7 cellular contexts compared by ENCODE assay signal in the genomic region with DNA sequence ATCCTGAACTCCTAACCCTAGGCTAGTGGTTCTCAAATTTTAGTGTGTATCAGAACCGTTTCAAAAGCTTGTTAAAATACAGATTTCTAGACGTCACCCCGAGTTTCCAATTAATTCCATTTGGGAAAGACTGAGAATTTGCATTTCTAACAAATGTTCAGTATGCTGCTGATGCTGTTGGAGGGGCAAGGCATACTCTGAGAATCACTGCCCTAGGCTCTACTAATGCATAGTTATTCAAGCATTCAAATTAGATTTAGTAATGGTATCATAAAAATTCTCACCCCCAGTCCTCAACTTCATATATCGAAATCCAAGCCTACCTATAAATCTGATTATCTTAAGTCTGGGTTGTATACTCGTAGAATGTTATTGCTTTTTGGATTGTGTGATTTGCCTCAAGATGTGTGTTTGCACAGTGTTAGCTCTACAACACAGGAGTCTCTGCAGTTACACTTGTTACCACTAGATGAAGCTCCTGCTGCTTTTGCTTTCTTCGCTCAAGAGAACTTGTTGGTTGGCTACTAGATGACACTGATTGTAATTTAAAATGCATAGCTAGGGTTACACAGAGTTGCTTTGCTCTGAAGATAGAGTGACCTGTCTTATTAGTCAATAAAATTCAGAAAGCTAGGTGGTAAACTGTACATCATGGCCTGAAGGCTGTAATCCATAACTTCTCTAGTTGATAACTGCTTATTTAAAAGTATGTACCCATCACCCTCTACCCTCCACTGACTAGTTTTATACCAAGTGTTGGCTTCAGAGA. TPM values are rescaled to one million over a fixed set of nuclear protein-coding genes. Genes with fewer than 3 reads are reported as not detected.
DNase-seq lines count a peak whose midpoint lies in the region; ATAC-seq, FAIRE-seq and TF ChIP-seq lines count a peak whose summit lies in the region.

No MANE protein-coding gene starts in this region.

- H3K36me3 Mint-ChIP-seq in immature natural killer cell: peaks cover 0 to 4% (median 0%) of the 10 kb centered on the region in 3 donors

- TF ChIP-seq RAD21 in K562 (CRISPR knock-in tag; conservative IDR thresholded peaks at IDR 0.05 in 1 of 2, IDR thresholded peaks at IDR 0.05 in 1 of 2): peak; percentile 97 to 99

- in situ Hi-C loops in K562 (cut with MboI): no loop called here

- no peak overlapping the region for H2AFZ ChIP-seq in K562 (ENCODE audit: low read depth, low read length)

- H3K27me3 ChIP-seq in K562 (ENCODE audit: control insufficient read depth in 2 of 2, insufficient read depth in 2 of 2, low read length in 2 of 2) (no peaks in the 10 kb centered on the region), stomach (no peaks in the 10 kb centered on the region)

- H3K4me3 Mint-ChIP-seq in immature natural killer cell: no peak overlapping the region

- H3K27me3 Mint-ChIP-seq in immature natural killer cell (ENCODE audit: low read depth in 3 of 3): peaks cover 0 to 3% (median 2%) of the 10 kb centered on the region in 3 donors

- CTCF ChIA-PET in K562 (lab: Yijun Ruan, JAX; ENCODE audit: low intra/inter-chr PET ratio): interaction anchor here (0.8 to 1.5 kb wide), 3 partner anchors 177 to 293 kb away, joined by 3 to 7 read pairs (median 7); partner anchors contain the start of gene LIX1

- H3K4me1 Mint-ChIP-seq in immature natural killer cell: peaks cover 0 to 5% of the 10 kb centered on the region in 2 donors

- H3K9me1 ChIP-seq in K562 (ENCODE audit: control insufficient read depth, insufficient read depth, low read length): no peaks in the 10 kb centered on the region

- no peak overlapping the region for H3K4me2 ChIP-seq in K562 (ENCODE audit: insufficient read depth, low read length)

- no peaks in the 10 kb centered on the region for H4K20me1 ChIP-seq in K562 (replicated peaks; ENCODE audit: control insufficient read depth, insufficient read depth, low read length)

- TF ChIP-seq EP300 in K562 (IDR thresholded peaks at IDR 0.05; ENCODE audit: low read length) (no peak), stomach (IDR thresholded peaks at IDR 0.05) (no peak)

- peak; percentile 91 for FAIRE-seq in K562 (lab: Jason Lieb, UNC)

- TF ChIP-seq CTCF in K562 (IDR thresholded peaks at IDR 0.05 in 2 of 3, conservative IDR thresholded peaks at IDR 0.05 in 1 of 3; ENCODE audit: insufficient read depth in 2 of 3, low read depth in 1 of 3, low read length in 3 of 3) (peak; percentile 82 to 94 (median 88)), stomach (IDR thresholded peaks at IDR 0.05) (peak in 5 of 7 experiments; percentile 84 to 92 (median 85))

- POLR2A ChIA-PET in K562 (lab: Yijun Ruan, JAX): interaction anchor here (0.6 to 1.9 kb wide), 5 partner anchors 9 to 273 kb away, joined by 3 to 7 read pairs (median 3); partner anchors contain the start of gene ERAP1

- H3K4me3 ChIP-seq in K562 (no peak overlapping the region), stomach (no peak overlapping the region)

- H3K9me3 Mint-ChIP-seq in immature natural killer cell: no peaks in the 10 kb centered on the region

- TF ChIP-seq POLR2A in K562 (conservative IDR thresholded peaks at IDR 0.05) (no peak), stomach (IDR thresholded peaks at IDR 0.05) (no peak)

- DNase-seq in ELF-1 (ENCODE audit: low read depth, low spot score) (peak; percentile 30), NCI-H748 (lab: John Stamatoyannopoulos, UW; ENCODE audit: unreplicated experiment) (peak; percentile 76), K562 (ENCODE audit: extremely low read depth in 1 of 4, low spot score in 3 of 4) (peak; percentile 27 to 70 (median 42)), immature natural killer cell (peak in 2 of 3 donors; percentile 50 to 56), stomach (no peak)

- 10% methylated on average over 6 of the region's 6 CpGs for WGBS in K562 (ENCODE audit: insufficient coverage, low coverage, missing lambda C conversion rate)
- 51 to 57% (median 52%) methylated on average over 6 of the region's 6 CpGs for WGBS in stomach, 5 donors

- H3K9me3 ChIP-seq in K562 (replicated peaks; ENCODE audit: control insufficient read depth, insufficient read depth, low read depth, low read length): no peaks in the 10 kb centered on the region
- no peaks in the 10 kb centered on the region for H3K9me3 ChIP-seq in stomach

- ATAC-seq in GM19397 (IDR thresholded peaks at IDR 0.05; ENCODE audit: unreplicated experiment) (peak; percentile 71), HG03280 (IDR thresholded peaks at IDR 0.05; ENCODE audit: unreplicated experiment) (peak; percentile 84), K562 (peak; percentile 95)

- no peaks in the 10 kb centered on the region for H3K79me2 ChIP-seq in K562 (ENCODE audit: control insufficient read depth, insufficient read depth, low read length)

- H3K4me1 ChIP-seq in K562 (replicated peaks in 1 of 2; ENCODE audit: control insufficient read depth in 2 of 2, insufficient read depth in 2 of 2, low read length in 2 of 2) (peaks cover 0 to 5% of the 10 kb centered on the region in 2 experiments; a peak in 2 of 5 replicates), stomach (peaks cover 0 to 5% (median 0%) of the 10 kb centered on the region in 4 donors)

- BruUV-seq in K562 (replicated peaks; lab: Mats Ljungman, UMichigan): no TSS peak

- H3K36me3 ChIP-seq in K562 (ENCODE audit: control insufficient read depth, insufficient read depth, low read length): no peaks in the 10 kb centered on the region
- no peaks in the 10 kb centered on the region for H3K36me3 ChIP-seq in stomach

- H3K27ac Mint-ChIP-seq in immature natural killer cell: no peak overlapping the region

- intact Hi-C loops in K562 (cut with micrococcal nuclease): loop anchor here (1.0 to 5.0 kb wide), 6 partner anchors 67 to 294 kb away; partner anchors contain the start of gene LIX1
- intact Hi-C loops in stomach (cut with DNase I; ENCODE audit: low total_unique reads): loop anchor here (5.0 kb wide), 1 partner anchor 294 kb away; no protein-coding TSS in a partner anchor

- H3K27ac ChIP-seq in K562 (ENCODE audit: extremely low read depth, low read depth, low read length): no peak overlapping the region
- no peak overlapping the region for H3K27ac ChIP-seq in stomach

- no peak overlapping the region for H3K9ac ChIP-seq in K562 (ENCODE audit: insufficient read depth in 1 of 2, low read depth in 2 of 2, low read length in 2 of 2)

TF ChIP-seq in K562, 482 proteins besides CTCF, POLR2A, EP300 and RAD21 (continues in another document):
- 0 out of 4 replicates have a peak, but pooled peaks of 1 of the 2 experiments have one; percentile 16 for TF ChIP-seq MAZ (CRISPR knock-in tag; conservative IDR thresholded peaks at IDR 0.05 in 1 of 2, IDR thresholded peaks at IDR 0.05 in 1 of 2)

RNA-seq across cellular contexts. Expression of gene ERAP2, which starts 7.5 kb away (rescaled TPM):
- 5.1 and 15.3 TPM in 2 replicates for total RNA-seq in K562 (2011; cell fraction: chromatin; rRNA removed; ENCODE audit: low replicate concordance)
- total RNA-seq in K562 (2011; cell fraction: nucleolus; rRNA removed): 2.8 and 5.9 TPM in 2 replicates
- total RNA-seq in K562 (2011; cell fraction: nucleoplasm; rRNA removed): 6.0 and 8.9 TPM in 2 replicates
- total RNA-seq in K562 (2014; rRNA removed) (1.7 and 2.5 TPM in 2 replicates), K562 (2014; rRNA removed; fragmentation: Illumina TruSeq; extraction: Trizol) (2.3 and 2.4 TPM in 2 replicates), K562 (2015; rRNA removed; fragmentation: Illumina TruSeq; extraction: Trizol) (2.3 and 3.0 TPM in 2 replicates), K562 (2021) (1.4 and 2.2 TPM in 2 replicates), stomach (10 to 100 TPM in 4 of 5 donors, 1 to 10 TPM in 1; 5.5 to 26.8 (median 16.7) TPM)
- polyA plus RNA-seq in K562 (2011; rRNA removed) (1.9 and 2.1 TPM in 2 replicates), K562 (2014; fragmentation: Illumina TruSeq; extraction: Trizol) (1.3 TPM in 2 replicates), K562 (2014; fragmentation: Nextera tagmentation; extraction: Ambion mirVana) (1 to 10 TPM in 1 of 2 experiments, under 1 TPM in 1; 0.93 to 1.2 TPM), K562 (2014; rRNA removed) (0.27 and 4.0 TPM in 2 replicates), immature natural killer cell (100 to 1,000 TPM in 1 of 3 donors, 1 to 10 TPM in 2; 3.9 to 129 (median 8.1) TPM), stomach (10 to 100 TPM in 1 of 3 donors, 1 to 10 TPM in 1, under 1 TPM in 1; 0.68 to 13.2 (median 1.2) TPM)
- polyA plus RNA-seq in K562 (2011; cell fraction: cytosol; rRNA removed): 0.30 and 0.72 TPM in 2 replicates
- 3.1 and 3.2 TPM in 2 replicates for polyA plus RNA-seq in K562 (2011; cell fraction: nucleus; rRNA removed)
- 0.83 and 1.8 TPM in 2 replicates for polyA plus RNA-seq in K562 (2012)
- polyA minus RNA-seq in K562 (2011; rRNA and poly(A)+ RNA removed): 6.5 and 7.6 TPM in 2 replicates
- polyA minus RNA-seq in K562 (2011; cell fraction: cytosol; rRNA and poly(A)+ RNA removed): 0.82 and 1.6 TPM in 2 replicates
- polyA minus RNA-seq in K562 (2011; cell fraction: nucleus; rRNA and poly(A)+ RNA removed): 7.8 and 12.4 TPM in 2 replicates
